In genomic region chr3:126784254-126784653, GRCh38 we compare ENCODE assay signal across 26 cellular contexts.
DNase-seq lines count a peak whose midpoint lies in the region; TF ChIP-seq lines count a peak whose summit lies in the region.
"Had no signal": no experiment of that assay in that cellular context is flagged by ENCODE, and none has a peak within 500 bp of the region (broad histone marks: within the 10 kb centered on the region; RNA-seq: fewer than 3 reads in every experiment).

No MANE protein-coding gene starts in this region.

- no CpG with 5 or more reads among the region's 2 CpGs for WGBS in H9 (ENCODE audit: extremely low coverage, insufficient read length, low lambda C conversion rate)
- 18 to 29% methylated on average over 2 of the region's 2 CpGs for WGBS in endodermal cell (ENCODE audit: insufficient coverage in 1 of 2, insufficient read length in 1 of 2), 2 experiments

- H3K79me2 ChIP-seq in H9 (ENCODE audit: insufficient read depth, low read length) (no peaks in the 10 kb centered on the region), neural progenitor cell (ENCODE audit: low read depth) (peaks cover 4% of the 10 kb centered on the region)

- H3K4me3 ChIP-seq in NT2/D1 (ENCODE audit: insufficient read length, low read depth) (no peak overlapping the region), endodermal cell (ENCODE audit: low read length) (no peak overlapping the region), neural progenitor cell (peak overlapping the region; percentile 19), foreskin fibroblast (ENCODE audit: low read depth in 1 of 2, low read length in 2 of 2) (no peak overlapping the region)
- H3K4me3 ChIP-seq: body of pancreas, esophagus squamous epithelium, gastrocnemius medialis, prostate gland, transverse colon had no signal

- peak overlapping the region; percentile 13 for H3K4me2 ChIP-seq in H9 (ENCODE audit: insufficient read depth, insufficient read length, low read length)
- H3K4me2 ChIP-seq in neural progenitor cell: peak overlapping the region; percentile 71

- H3K27ac ChIP-seq in H9 (ENCODE audit: insufficient read length, low read depth, low read length): peak overlapping the region; percentile 63
- peak overlapping the region; percentile 30 for H3K27ac ChIP-seq in endodermal cell (ENCODE audit: low read depth, low read length)
- peak overlapping the region; percentile 83 for H3K27ac ChIP-seq in neural progenitor cell
- H3K27ac ChIP-seq: body of pancreas, esophagus squamous epithelium, gastrocnemius medialis, neutrophil, prostate gland, transverse colon had no signal

- peaks cover 41% of the 10 kb centered on the region for H3F3A ChIP-seq in neural progenitor cell (ENCODE audit: low read depth)

- H3K4ac ChIP-seq in H9 (ENCODE audit: low read depth, low read length): no peak overlapping the region

- no peak overlapping the region for H3T11ph ChIP-seq in H9 (ENCODE audit: low read length)

- no peak for TF ChIP-seq CTCF in H9 (conservative IDR thresholded peaks at IDR 0.05)
- no peak for TF ChIP-seq CTCF in endodermal cell (conservative IDR thresholded peaks at IDR 0.05)
- no peak for TF ChIP-seq CTCF in neural progenitor cell (IDR thresholded peaks at IDR 0.05)
- TF ChIP-seq CTCF in foreskin fibroblast (IDR thresholded peaks at IDR 0.05; ENCODE audit: low read depth, low read length): no peak

- no peak overlapping the region for H3K9ac ChIP-seq in H9 (ENCODE audit: extremely low read depth, insufficient read length, low read length)
- H3K9ac ChIP-seq in NT2/D1 (ENCODE audit: insufficient read length, low read depth): no peak overlapping the region
- H3K9ac ChIP-seq in endodermal cell (ENCODE audit: extremely low read depth, low read length, poor library complexity, severe bottlenecking): no peak overlapping the region
- H3K9ac ChIP-seq in neural progenitor cell: no peak overlapping the region

- no peaks in the 10 kb centered on the region for H3K27me3 ChIP-seq in H9 (ENCODE audit: insufficient read depth, low read length)
- no peaks in the 10 kb centered on the region for H3K27me3 ChIP-seq in NT2/D1 (ENCODE audit: insufficient read depth, insufficient read length)
- no peaks in the 10 kb centered on the region for H3K27me3 ChIP-seq in endodermal cell (ENCODE audit: control insufficient read depth, insufficient read depth, low read length, poor library complexity, severe bottlenecking)
- H3K27me3 ChIP-seq in neural progenitor cell: no peaks in the 10 kb centered on the region
- H3K27me3 ChIP-seq: body of pancreas, esophagus squamous epithelium, gastrocnemius medialis, neutrophil, transverse colon had no signal

- DNase-seq in H9: no peak
- peak; percentile 42 for DNase-seq in NT2/D1 (ENCODE audit: low read depth, low spot score)
- DNase-seq in endodermal cell: peak; percentile 67
- peak; percentile 60 for DNase-seq in neural progenitor cell (ENCODE audit: low spot score)
- no peak for DNase-seq in SK-N-DZ (ENCODE audit: low spot score)
- DNase-seq in stimulated activated CD8-positive, alpha-beta memory T cell treated with anti-CD3 and anti-CD28 coated beads, Interleukin-4, amount 100 ng/mL, for 48 hours: no peak
- no peak for DNase-seq in foreskin fibroblast
- DNase-seq: activated B cell treated with CpG ODN at 0.5 μM for 24 hours; activated CD4-positive, alpha-beta T cell treated with anti-CD3 and anti-CD28 coated beads, Interleukin-2, amount 50 U/mL, for 48 hours; activated CD8-positive, alpha-beta memory T cell treated with anti-CD3 and anti-CD28 coated beads, Interleukin-2, amount 50 U/mL, for 48 hours; body of pancreas; CD4-positive, alpha-beta T cell; DMS 273 treated with DMSO at 0.1 percent for 48 hours; esophagus squamous epithelium; gastrocnemius medialis; left cardiac atrium; mammary epithelial cell; NCI-H1092; NCI-H187; NCI-H526 treated with DMSO at 0.1 percent for 48 hours; RPMI8226; stimulated activated CD4-positive, alpha-beta T cell treated with anti-CD3 and anti-CD28 coated beads, Interleukin-15, amount 100 ng/mL, for 24 hours; T1000; transverse colon had no signal

- H3K36me3 Mint-ChIP-seq in H9 (ENCODE audit: insufficient read depth in 1 of 3, low read depth in 3 of 3) (peaks cover 0 to 8% (median 5%) of the 10 kb centered on the region in 3 experiments; a peak in 3 of 7 replicates), endodermal cell (ENCODE audit: low read depth) (peaks cover 6% of the 10 kb centered on the region), neural progenitor cell (peaks cover 10% of the 10 kb centered on the region)

- H2AK5ac ChIP-seq in H9 (ENCODE audit: insufficient read length, low read length): no peak overlapping the region

- H2AFZ ChIP-seq in H9 (ENCODE audit: low read length): no peak overlapping the region
- no peak overlapping the region for H2AFZ ChIP-seq in neural progenitor cell (replicated peaks)

- H4K20me1 ChIP-seq in H9 (ENCODE audit: control insufficient read depth, insufficient read depth, insufficient read length): no peaks in the 10 kb centered on the region
- H4K20me1 ChIP-seq in neural progenitor cell (ENCODE audit: low read depth): no peaks in the 10 kb centered on the region

- no peaks in the 10 kb centered on the region for H3K79me1 ChIP-seq in H9 (ENCODE audit: insufficient read depth, low read depth, low read length, poor library complexity, severe bottlenecking)

- H4K91ac ChIP-seq in H9 (ENCODE audit: insufficient read length, low read depth, low read length): no peak overlapping the region

- peak overlapping the region; percentile 97 to 99 (median 97) for H3K27ac Mint-ChIP-seq in H9
- H3K27ac Mint-ChIP-seq in endodermal cell: peak overlapping the region; percentile 56
- peak overlapping the region; percentile 74 for H3K27ac Mint-ChIP-seq in neural progenitor cell
- H3K27ac Mint-ChIP-seq: activated B cell treated with CpG ODN at 0.5 μM for 24 hours; CD4-positive, alpha-beta T cell had no signal

- no peak overlapping the region for H2BK20ac ChIP-seq in H9 (ENCODE audit: low read depth, low read length, poor library complexity, severe bottlenecking)

- no peak overlapping the region for H2BK12ac ChIP-seq in H9 (ENCODE audit: insufficient read length, low read depth, low read length)

- H3K9me3 ChIP-seq in H9 (ENCODE audit: control insufficient read depth, low read depth, low read length): no peaks in the 10 kb centered on the region
- H3K9me3 ChIP-seq in NT2/D1 (ENCODE audit: insufficient read depth, low read length): peaks cover 12% of the 10 kb centered on the region
- no peaks in the 10 kb centered on the region for H3K9me3 ChIP-seq in endodermal cell (ENCODE audit: control insufficient read depth, low read length)
- no peaks in the 10 kb centered on the region for H3K9me3 ChIP-seq in neural progenitor cell (ENCODE audit: low read depth)
- H3K9me3 ChIP-seq: body of pancreas, esophagus squamous epithelium, gastrocnemius medialis, neutrophil, prostate gland, transverse colon had no signal

- H3K4me1 ChIP-seq in H9 (ENCODE audit: insufficient read depth, low read length) (peaks cover 9% of the 10 kb centered on the region), NT2/D1 (ENCODE audit: insufficient read depth, insufficient read length) (no peaks in the 10 kb centered on the region), endodermal cell (ENCODE audit: control insufficient read depth, insufficient read depth, low read length) (no peaks in the 10 kb centered on the region), neural progenitor cell (peaks cover 48% of the 10 kb centered on the region)
- H3K4me1 ChIP-seq: body of pancreas, prostate gland had no signal

- no peak overlapping the region for H3K56ac ChIP-seq in H9 (ENCODE audit: insufficient read length, low read depth, low read length)

- H3K36me3 ChIP-seq in NT2/D1 (ENCODE audit: insufficient read depth, insufficient read length, low read length): peaks cover 4% of the 10 kb centered on the region
- no peaks in the 10 kb centered on the region for H3K36me3 ChIP-seq in endodermal cell (ENCODE audit: control insufficient read depth, insufficient read depth, low read length)
- H3K36me3 ChIP-seq in neural progenitor cell: no peaks in the 10 kb centered on the region
- H3K36me3 ChIP-seq: esophagus squamous epithelium, gastrocnemius medialis, neutrophil, prostate gland, transverse colon had no signal

- H2BK5ac ChIP-seq in H9 (ENCODE audit: insufficient read length, low read length): no peak overlapping the region

- no peaks in the 10 kb centered on the region for H3K23me2 ChIP-seq in H9 (ENCODE audit: insufficient read length, low read depth, low read length, poor library complexity, severe bottlenecking)

- H3K23ac ChIP-seq in H9 (ENCODE audit: insufficient read length, low read depth, low read length): no peak overlapping the region

- H3K9me3 Mint-ChIP-seq in H9 (peaks cover 0 to 6% of the 10 kb centered on the region in 2 experiments; a peak in 1 of 5 replicates), endodermal cell (no peaks in the 10 kb centered on the region), neural progenitor cell (peaks cover 9% of the 10 kb centered on the region)
- H3K9me3 Mint-ChIP-seq: CD4-positive, alpha-beta T cell had no signal

- H3K14ac ChIP-seq in H9 (ENCODE audit: insufficient read depth, low read length): no peak overlapping the region

- H3K4me1 Mint-ChIP-seq in H9: peaks cover 43 to 47% of the 10 kb centered on the region in 2 experiments
- H3K4me1 Mint-ChIP-seq in endodermal cell: peaks cover 19% of the 10 kb centered on the region
- peaks cover 38% of the 10 kb centered on the region for H3K4me1 Mint-ChIP-seq in neural progenitor cell

- no peak overlapping the region for H4K8ac ChIP-seq in H9 (replicated peaks; ENCODE audit: insufficient read length, low read depth, low read length)

- H3K4me3 Mint-ChIP-seq in H9 (peak overlapping the region; percentile 34 to 65; a peak in 4 of 5 replicates), endodermal cell (no peak overlapping the region), neural progenitor cell (no peak overlapping the region)
- H3K4me3 Mint-ChIP-seq: activated B cell treated with CpG ODN at 0.5 μM for 24 hours; CD4-positive, alpha-beta T cell had no signal

- H3K27me3 Mint-ChIP-seq in H9 (ENCODE audit: low read depth) (no peaks in the 10 kb centered on the region), endodermal cell (ENCODE audit: insufficient read depth) (no peaks in the 10 kb centered on the region), neural progenitor cell (ENCODE audit: insufficient read depth, low read depth) (peaks cover 3% of the 10 kb centered on the region)
- H3K27me3 Mint-ChIP-seq: activated B cell treated with CpG ODN at 0.5 μM for 24 hours; CD4-positive, alpha-beta T cell had no signal

- H4K5ac ChIP-seq in H9 (ENCODE audit: insufficient read length, low read depth, low read length): no peak overlapping the region

- no peak overlapping the region for H3K18ac ChIP-seq in H9 (ENCODE audit: insufficient read length, low read depth, low read length)

- no peak overlapping the region for H2BK15ac ChIP-seq in H9 (ENCODE audit: low read depth, low read length)

- H2BK120ac ChIP-seq in H9 (ENCODE audit: low read depth, low read length, poor library complexity, severe bottlenecking): no peak overlapping the region

Comparison
In these comparisons a context has a peak if more than half of its experiments do, and no peak if none do; other contexts are left out.
1. DNase-seq: peak in NT2/D1 (single experiment), endodermal cell (single experiment) and neural progenitor cell (single experiment); none in H9 (single experiment), SK-N-DZ (single experiment), stimulated activated CD8-positive, alpha-beta memory T cell treated with anti-CD3 and anti-CD28 coated beads, Interleukin-4, amount 100 ng/mL, for 48 hours (single experiment) and foreskin fibroblast (0 of 2).
2. H3K27ac ChIP-seq: peak in every context shown above with its lines; median percentile 83 in neural progenitor cell; 63 in H9; 30 in endodermal cell.
3. H3K4me3 Mint-ChIP-seq: peak in H9 (2 of 2); none in endodermal cell (single experiment) and neural progenitor cell (single experiment).
4. Peak in every context shown above with its lines, with median percentiles within 50 percentile points of each other: H3K27ac Mint-ChIP-seq.